Comparison of ENCODE assay signal across 27 cellular contexts in genomic region chr22:20354238-20354975, GRCh38.
"Had no signal": no experiment of that assay in that cellular context is flagged by ENCODE, and none has a peak within 500 bp of the region (broad histone marks: within the 10 kb centered on the region; RNA-seq: fewer than 3 reads in every experiment).

No MANE protein-coding gene starts in this region.

- H3K27ac ChIP-seq: ovary, psoas muscle, stomach, thyroid gland, upper lobe of right lung, VCaP had no signal

- H3K4me2 ChIP-seq: SK-N-SH, smooth muscle cell had no signal

- DNase-seq: activated CD4-positive, alpha-beta memory T cell treated with anti-CD3 and anti-CD28 coated beads for 36 hours; activated CD4-positive, alpha-beta T cell treated with anti-CD3 and anti-CD28 coated beads for 48 hours; activated CD8-positive, alpha-beta memory T cell treated with anti-CD3 and anti-CD28 coated beads, Interleukin-2, amount 50 U/mL, for 48 hours; activated naive CD4-positive, alpha-beta T cell; activated T-cell treated with anti-CD3 and anti-CD28 coated beads, Interleukin-2, amount 50 U/mL, for 48 hours; effector CD4-positive, alpha-beta T cell; left cardiac atrium; left ventricle myocardium superior; naive B cell; ovary; psoas muscle; SK-N-SH; stimulated activated CD4-positive, alpha-beta T cell treated with anti-CD3 and anti-CD28 coated beads, Interleukin-1b, Interleukin-23, amount 100 ng/mL, for 48 hours; stimulated activated naive B cell treated with anti-CD40 and anti-IgM and Interleukin-4, amounts not matched to agents 10 μg/mL and 1 μg/mL and 100 μg/mL, for 72 hours; stomach; SW 1271; T-helper 9 cell; thyroid gland; upper lobe of right lung had no signal

- H3K36me3 Mint-ChIP-seq: activated CD4-positive, alpha-beta memory T cell treated with anti-CD3 and anti-CD28 coated beads for 36 hours; activated naive CD4-positive, alpha-beta T cell treated with anti-CD3 and anti-CD28 coated beads, Interleukin-2, amount 50 U/mL, for 72 hours; mesothelial cell of epicardium; naive B cell; stimulated activated naive B cell treated with anti-CD40 and anti-IgM and Interleukin-4, amounts not matched to agents 10 μg/mL and 1 μg/mL and 100 μg/mL, for 72 hours had no signal

- H3K9me3 ChIP-seq: ovary, psoas muscle, SK-N-SH, stomach, thyroid gland, upper lobe of right lung had no signal

- ATAC-seq: activated naive CD4-positive, alpha-beta T cell treated with anti-CD3 and anti-CD28 coated beads, Interleukin-2, amount 50 U/mL, for 72 hours; left cardiac atrium; left ventricle myocardium superior; psoas muscle; stimulated activated naive B cell treated with anti-CD40 and anti-IgM and Interleukin-4, amounts not matched to agents 10 μg/mL and 1 μg/mL and 100 μg/mL, for 72 hours; upper lobe of right lung had no signal

- H3K4me1 Mint-ChIP-seq: central memory CD8-positive, alpha-beta T cell; mesothelial cell of epicardium; naive B cell; stimulated activated naive B cell treated with anti-CD40 and anti-IgM and Interleukin-4, amounts not matched to agents 10 μg/mL and 1 μg/mL and 100 μg/mL, for 72 hours had no signal

- H3K9me3 Mint-ChIP-seq: activated CD4-positive, alpha-beta memory T cell treated with anti-CD3 and anti-CD28 coated beads for 36 hours; activated naive CD4-positive, alpha-beta T cell treated with anti-CD3 and anti-CD28 coated beads, Interleukin-2, amount 50 U/mL, for 72 hours; activated T-helper 2 cell treated with anti-CD3 and anti-CD28 coated beads, Interferon-gamma antibody, Interleukin-2, Interleukin-4, amounts not matched to agents 10 μg/mL and 5 μg/mL and 100 μg/mL, durations not matched to agents 14 hours and 24 hours and 36 hours; central memory CD8-positive, alpha-beta T cell; dendritic cell treated with granulocyte-macrophage colony-stimulating factor and Interleukin-4, amounts not matched to agents 40 ng/mL and 50 ng/mL, for 4 days; mesothelial cell of epicardium; naive B cell; stimulated activated naive B cell treated with anti-CD40 and anti-IgM and Interleukin-4, amounts not matched to agents 10 μg/mL and 1 μg/mL and 100 μg/mL, for 72 hours; T-helper 1 cell treated with Interleukin-12 subunit alpha and Interleukin-12 subunit beta and Interleukin-4 antibody, amounts not matched to agents 30 μg/mL and 1 μg/mL, for 36 hours had no signal

- H3K4me1 ChIP-seq: psoas muscle, stomach, thyroid gland, upper lobe of right lung had no signal

- H3K9ac ChIP-seq: SK-N-SH had no signal

- H3K27me3 ChIP-seq: ovary, stomach, thyroid gland, upper lobe of right lung had no signal

- H3K4me3 Mint-ChIP-seq: activated CD4-positive, alpha-beta memory T cell treated with anti-CD3 and anti-CD28 coated beads for 36 hours; central memory CD8-positive, alpha-beta T cell; dendritic cell treated with granulocyte-macrophage colony-stimulating factor and Interleukin-4, amounts not matched to agents 40 ng/mL and 50 ng/mL, for 4 days; mesothelial cell of epicardium; naive B cell; stimulated activated naive B cell treated with anti-CD40 and anti-IgM and Interleukin-4, amounts not matched to agents 10 μg/mL and 1 μg/mL and 100 μg/mL, for 72 hours; T-helper 1 cell treated with Interleukin-12 subunit alpha and Interleukin-12 subunit beta and Interleukin-4 antibody, amounts not matched to agents 30 μg/mL and 1 μg/mL, for 36 hours had no signal

- H3K4me3 ChIP-seq: ovary, psoas muscle, smooth muscle cell, stomach, thyroid gland, upper lobe of right lung had no signal

- H3K27ac Mint-ChIP-seq: activated CD4-positive, alpha-beta memory T cell treated with anti-CD3 and anti-CD28 coated beads for 36 hours; activated naive CD4-positive, alpha-beta T cell treated with anti-CD3 and anti-CD28 coated beads, Interleukin-2, amount 50 U/mL, for 72 hours; activated T-helper 2 cell treated with anti-CD3 and anti-CD28 coated beads, Interferon-gamma antibody, Interleukin-2, Interleukin-4, amounts not matched to agents 10 μg/mL and 5 μg/mL and 100 μg/mL, durations not matched to agents 14 hours and 24 hours and 36 hours; dendritic cell treated with granulocyte-macrophage colony-stimulating factor and Interleukin-4, amounts not matched to agents 40 ng/mL and 50 ng/mL, for 4 days; mesothelial cell of epicardium; naive B cell; stimulated activated naive B cell treated with anti-CD40 and anti-IgM and Interleukin-4, amounts not matched to agents 10 μg/mL and 1 μg/mL and 100 μg/mL, for 72 hours; T-helper 1 cell treated with Interleukin-12 subunit alpha and Interleukin-12 subunit beta and Interleukin-4 antibody, amounts not matched to agents 30 μg/mL and 1 μg/mL, for 36 hours had no signal

- H3K36me3 ChIP-seq: ovary, stomach, thyroid gland, upper lobe of right lung had no signal

- H3K27me3 Mint-ChIP-seq: activated CD4-positive, alpha-beta memory T cell treated with anti-CD3 and anti-CD28 coated beads for 36 hours; central memory CD8-positive, alpha-beta T cell; dendritic cell treated with granulocyte-macrophage colony-stimulating factor and Interleukin-4, amounts not matched to agents 40 ng/mL and 50 ng/mL, for 4 days; naive B cell; stimulated activated naive B cell treated with anti-CD40 and anti-IgM and Interleukin-4, amounts not matched to agents 10 μg/mL and 1 μg/mL and 100 μg/mL, for 72 hours had no signal
